Comparison of ENCODE assay signal across 8 cellular contexts in the genomic region with DNA sequence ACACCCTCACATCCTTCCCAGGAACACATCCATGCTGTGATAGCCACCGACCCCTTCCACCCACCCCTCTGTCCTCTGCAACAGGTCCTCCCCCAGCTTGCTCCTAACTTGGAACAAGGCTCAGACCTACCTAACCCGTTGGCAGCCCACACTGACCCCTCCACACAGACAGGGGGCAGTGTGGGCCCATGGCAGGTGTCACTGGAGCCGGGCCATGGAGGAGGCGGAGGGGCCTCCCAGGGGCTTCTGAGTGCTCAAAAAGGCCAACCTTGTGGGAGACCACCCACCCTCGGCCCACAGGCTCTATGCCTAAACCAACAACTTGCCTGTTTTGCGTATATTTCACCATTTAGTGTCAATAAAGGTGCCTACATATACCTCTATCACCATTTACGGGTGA. TPM values are rescaled to one million over a fixed set of nuclear protein-coding genes. Genes with fewer than 3 reads are reported as not detected.
A peak's percentile ranks its signal among the peaks of the same experiment; 100 is the strongest.
DNase-seq lines count a peak whose midpoint lies in the region; ATAC-seq and TF ChIP-seq lines count a peak whose summit lies in the region.

No MANE protein-coding gene starts in this region.

- CTCF ChIA-PET in CD4-positive, alpha-beta memory T cell (lab: Charles Lee; ENCODE audit: partially characterized antibody), result interaction anchor here (0.6 to 3.7 kb wide), 2 partner anchors 8 to 117 kb away, joined by 3 to 15 read pairs; no protein-coding TSS in a partner anchor

- H3K4me1 ChIP-seq in CD4-positive, alpha-beta memory T cell (ENCODE audit: insufficient read depth, low read length), result peaks cover 10% of the 10 kb centered on the region
- H3K4me1 ChIP-seq in hepatocyte (ENCODE audit: insufficient read depth) (no peaks in the 10 kb centered on the region), uterus (no peaks in the 10 kb centered on the region)

- TF ChIP-seq POLR2A in uterus (IDR thresholded peaks at IDR 0.05), result no peak

- no peak overlapping the region for H3K27ac ChIP-seq in CD4-positive, alpha-beta memory T cell (ENCODE audit: low read depth, low read length)
- H3K27ac ChIP-seq in hepatocyte, result no peak overlapping the region
- no peak overlapping the region for H3K27ac ChIP-seq in uterus

- peaks cover 6 to 26% (median 17%) of the 10 kb centered on the region in 4 donors for H3K4me1 Mint-ChIP-seq in CD4-positive, alpha-beta memory T cell

- no peaks in the 10 kb centered on the region for H3K9me3 Mint-ChIP-seq in CD4-positive, alpha-beta memory T cell

- H3K27ac Mint-ChIP-seq in CD4-positive, alpha-beta memory T cell, result peak overlapping the region in 4 of 7 donors; percentile 41 to 72 (median 50)

- no peak overlapping the region for H2AFZ ChIP-seq in hepatocyte

- H3K4me2 ChIP-seq in hepatocyte, result no peak overlapping the region

- peak; percentile 60 for ATAC-seq in SK-N-SH treated with all-trans-retinoic acid at 6 μM for 48 hours

- H3K9me2 ChIP-seq in hepatocyte (replicated peaks; ENCODE audit: insufficient read depth), result no peaks in the 10 kb centered on the region

- POLR2A ChIA-PET in CD4-positive, alpha-beta memory T cell (lab: Charles Lee; ENCODE audit: partially characterized antibody), result interaction anchor here (1.5 kb wide), 1 partner anchor 122 kb away, joined by 4 read pairs; no protein-coding TSS in a partner anchor

- H3K27me3 ChIP-seq in CD4-positive, alpha-beta memory T cell (ENCODE audit: insufficient read depth, low read length), result no peaks in the 10 kb centered on the region
- H3K27me3 ChIP-seq in hepatocyte (no peaks in the 10 kb centered on the region), uterus (no peaks in the 10 kb centered on the region)

- H3K9me3 ChIP-seq in CD4-positive, alpha-beta memory T cell (ENCODE audit: control insufficient read depth in 1 of 2, low read length in 2 of 2), result no peaks in the 10 kb centered on the region
- H3K9me3 ChIP-seq in hepatocyte (ENCODE audit: low read depth) (no peaks in the 10 kb centered on the region), uterus (no peaks in the 10 kb centered on the region)

- no peaks in the 10 kb centered on the region for H4K20me1 ChIP-seq in hepatocyte (ENCODE audit: insufficient read depth, poor library complexity, severe bottlenecking)

- peaks cover 9% of the 10 kb centered on the region for H3K36me3 ChIP-seq in CD4-positive, alpha-beta memory T cell (ENCODE audit: insufficient read depth, low read length)
- H3K36me3 ChIP-seq in hepatocyte (replicated peaks; ENCODE audit: insufficient read depth, low read depth) (no peaks in the 10 kb centered on the region), uterus (no peaks in the 10 kb centered on the region)

- peak; percentile 61 for TF ChIP-seq CTCF in GM13977 (IDR thresholded peaks at IDR 0.05; ENCODE audit: extremely low read depth, insufficient read depth, missing control alignments)
- TF ChIP-seq CTCF in fibroblast of villous mesenchyme (IDR thresholded peaks at IDR 0.05; ENCODE audit: insufficient read depth, low read depth, low read length), result peak; percentile 26
- TF ChIP-seq CTCF in hepatocyte (IDR thresholded peaks at IDR 0.05; ENCODE audit: poor library complexity), result no peak
- no peak for TF ChIP-seq CTCF in uterus (IDR thresholded peaks at IDR 0.05)

- DNase-seq in CD4-positive, alpha-beta memory T cell, result peak in 1 of 5 donors; percentile 31
- DNase-seq in GM13977 (ENCODE audit: low spot score) (peak; percentile 69), fibroblast of villous mesenchyme (ENCODE audit: low read depth) (no peak), NCI-H2227 treated with DMSO at 0.1 percent for 48 hours (lab: John Stamatoyannopoulos, UW) (no peak), NCI-H1694 treated with DMSO at 0.1 percent for 48 hours (lab: John Stamatoyannopoulos, UW) (no peak), hepatocyte (ENCODE audit: low spot score) (no peak), uterus (no peak)

- in situ Hi-C loops in GM13977 (cut with MboI; ENCODE audit: low pct_unique_long_range_greater_than_20kb, low sequenced_read_pairs, unreplicated experiment), result no loop called here

- 92% methylated on average over 7 of the region's 7 CpGs for WGBS in hepatocyte (ENCODE audit: low lambda C conversion rate, missing lambda C conversion rate)

- no peak overlapping the region for H3K4me3 Mint-ChIP-seq in CD4-positive, alpha-beta memory T cell

- H3K4me3 ChIP-seq in CD4-positive, alpha-beta memory T cell (ENCODE audit: low read length in 2 of 2), result no peak overlapping the region
- no peak overlapping the region for H3K4me3 ChIP-seq in fibroblast of villous mesenchyme (ENCODE audit: low read depth, low read length)
- H3K4me3 ChIP-seq in hepatocyte, result no peak overlapping the region
- H3K4me3 ChIP-seq in uterus, result no peak overlapping the region

- H3K36me3 Mint-ChIP-seq in CD4-positive, alpha-beta memory T cell, result peaks cover 7 to 14% of the 10 kb centered on the region in 2 donors

- H3K79me2 ChIP-seq in hepatocyte, result no peaks in the 10 kb centered on the region

- intact Hi-C loops in CD4-positive, alpha-beta memory T cell (cut with micrococcal nuclease), result no loop called here
- intact Hi-C loops in uterus (cut with DNase I; ENCODE audit: low total_unique reads), result no loop called here

- no peaks in the 10 kb centered on the region for H3K27me3 Mint-ChIP-seq in CD4-positive, alpha-beta memory T cell

TF ChIP-seq in SK-N-SH treated with all-trans-retinoic acid at 6 μM for 48 hours, 23 proteins besides CTCF, POLR2A, EP300 and RAD21:
- TF ChIP-seq CSDC2 (CRISPR knock-in tag; IDR thresholded peaks at IDR 0.05), result no peak
- TF ChIP-seq OSR1 (CRISPR knock-in tag; IDR thresholded peaks at IDR 0.05), result no peak
- TF ChIP-seq ZNF565 (CRISPR knock-in tag; conservative IDR thresholded peaks at IDR 0.05; ENCODE audit: low read depth), result no peak
- no peak for TF ChIP-seq SNAI2 (CRISPR knock-in tag; IDR thresholded peaks at IDR 0.05)
- TF ChIP-seq ZFP3 (CRISPR knock-in tag; IDR thresholded peaks at IDR 0.05), result no peak
- no peak for TF ChIP-seq POU6F1 (CRISPR knock-in tag; IDR thresholded peaks at IDR 0.05; ENCODE audit: borderline replicate concordance, low read depth)
- no peak for TF ChIP-seq BACH2 (CRISPR knock-in tag; IDR thresholded peaks at IDR 0.05; ENCODE audit: borderline replicate concordance)
- TF ChIP-seq TCF4 (CRISPR knock-in tag; IDR thresholded peaks at IDR 0.05; ENCODE audit: borderline replicate concordance), result no peak
- no peak for TF ChIP-seq GLIS3 (CRISPR knock-in tag; IDR thresholded peaks at IDR 0.05)

RNA-seq across cellular contexts. Expression of gene CERK, which starts 57.0 kb away (rescaled TPM):
- total RNA-seq in CD4-positive, alpha-beta memory T cell, result 100 to 1,000 TPM; 161 to 164 TPM
- polyA plus RNA-seq in CD4-positive, alpha-beta memory T cell, result 100 to 1,000 TPM in 1 of 2 donors, 10 to 100 TPM in 1; 91.2 to 111 TPM
- total RNA-seq in fibroblast of villous mesenchyme, result 37.7 and 38.9 TPM in 2 replicates
- 48.0 and 59.0 TPM in 2 replicates for total RNA-seq in hepatocyte
- 33.1 and 38.6 TPM in 2 replicates for polyA plus RNA-seq in hepatocyte
- 10 to 100 TPM; 37.4 to 59.9 (median 57.3) TPM for total RNA-seq in uterus

Comparison
In these comparisons a context has a peak if more than half of its experiments do, and no peak if none do; other contexts are left out.
1. CTCF ChIP-seq: peak in GM13977 (single experiment) and fibroblast of villous mesenchyme (single experiment); none in hepatocyte (single experiment) and uterus (0 of 4).